In genomic region chr6:52664185-52664990, GRCh38 we compare ENCODE assay signal across 8 cellular contexts. TPM values are rescaled to one million over a fixed set of nuclear protein-coding genes. Genes with fewer than 3 reads are reported as not detected.
DNase-seq lines count a peak whose midpoint lies in the region; ATAC-seq and TF ChIP-seq lines count a peak whose summit lies in the region.

No MANE protein-coding gene starts in this region.

- H3K4me3 ChIP-seq in ascending aorta (peak overlapping the region; percentile 80 to 86), right cardiac atrium (ENCODE audit: low read length) (peak overlapping the region; percentile 87), prostate gland (peak overlapping the region; percentile 55 to 64)

- H3K27ac ChIP-seq in ascending aorta, result peak overlapping the region; percentile 72 to 78
- H3K27ac ChIP-seq in right cardiac atrium (ENCODE audit: low read length), result peak overlapping the region; percentile 71
- peak overlapping the region; percentile 39 to 75 for H3K27ac ChIP-seq in prostate gland

- no peaks in the 10 kb centered on the region for H3K36me3 ChIP-seq in ascending aorta
- H3K36me3 ChIP-seq in prostate gland, result no peaks in the 10 kb centered on the region

- TF ChIP-seq POLR2A in prostate gland (IDR thresholded peaks at IDR 0.05), result peak; percentile 92

- H3K9me3 ChIP-seq in ascending aorta (no peaks in the 10 kb centered on the region), right cardiac atrium (ENCODE audit: control insufficient read depth, low read length) (no peaks in the 10 kb centered on the region), prostate gland (no peaks in the 10 kb centered on the region)

- ATAC-seq in GM18498 (IDR thresholded peaks at IDR 0.05; ENCODE audit: unreplicated experiment) (peak; percentile 89), HG02840 (IDR thresholded peaks at IDR 0.05; ENCODE audit: low FRiP score, unreplicated experiment) (peak; percentile 87), right cardiac atrium (peak; percentile 99)

- no peaks in the 10 kb centered on the region for H3K27me3 ChIP-seq in ascending aorta
- no peaks in the 10 kb centered on the region for H3K27me3 ChIP-seq in right cardiac atrium (ENCODE audit: control insufficient read depth, insufficient read depth)
- H3K27me3 ChIP-seq in prostate gland (replicated peaks; ENCODE audit: insufficient read depth), result no peaks in the 10 kb centered on the region

- 3% methylated on average over 53 of the region's 53 CpGs for WGBS in right cardiac atrium
- WGBS in prostate gland, result 2% methylated on average over 49 of the region's 53 CpGs

- intact Hi-C loops in ascending aorta (cut with DNase I) (loop anchor here (2.0 to 10.0 kb wide), 7 partner anchors 60 to 884 kb away; partner anchors contain the start of genes MCM3, PAQR8 and TRAM2), right cardiac atrium (cut with DNase I) (loop anchor here (2.0 to 10.0 kb wide), 6 partner anchors 70 to 380 kb away; partner anchors contain the start of gene MCM3 (in 1 of the 4)), prostate gland (cut with DNase I) (loop anchor here (2.0 to 10.0 kb wide), 3 partner anchors 90 to 248 kb away; partner anchors contain the start of gene TRAM2)

- H3K4me1 ChIP-seq in ascending aorta, result peaks cover 4 to 12% of the 10 kb centered on the region in 2 donors
- peaks cover 8% of the 10 kb centered on the region for H3K4me1 ChIP-seq in right cardiac atrium (ENCODE audit: control insufficient read depth, insufficient read depth, low read length)
- no peaks in the 10 kb centered on the region for H3K4me1 ChIP-seq in prostate gland (replicated peaks)

- TF ChIP-seq CTCF in ascending aorta (IDR thresholded peaks at IDR 0.05), result no peak
- TF ChIP-seq CTCF in prostate gland (IDR thresholded peaks at IDR 0.05), result no peak

- peak; percentile 92 to 97 (median 94) for DNase-seq in NCI-H1417 (lab: John Stamatoyannopoulos, UW)
- DNase-seq in SW480 (ENCODE audit: low spot score), result peak; percentile 91
- DNase-seq in ascending aorta (ENCODE audit: low spot score in 2 of 2), result peak; percentile 58 to 96
- peak; percentile 89 to 96 (median 94) for DNase-seq in right cardiac atrium
- peak; percentile 91 for DNase-seq in prostate gland (ENCODE audit: low spot score)
- DNase-seq in GF-D8 (lab: John Stamatoyannopoulos, UW), result no peak

RNA-seq across cellular contexts. Expression of gene TMEM14A, which starts 6.5 kb away (rescaled TPM):
- 11.9 TPM for total RNA-seq in ascending aorta
- 10 to 100 TPM in 3 of 4 donors, 1 to 10 TPM in 1; 8.7 to 15.4 (median 13.5) TPM for total RNA-seq in right cardiac atrium
- polyA plus RNA-seq in right cardiac atrium, result 19.5 TPM
- total RNA-seq in prostate gland, result 10 to 100 TPM; 55.6 to 56.4 TPM
